In the genomic region with DNA sequence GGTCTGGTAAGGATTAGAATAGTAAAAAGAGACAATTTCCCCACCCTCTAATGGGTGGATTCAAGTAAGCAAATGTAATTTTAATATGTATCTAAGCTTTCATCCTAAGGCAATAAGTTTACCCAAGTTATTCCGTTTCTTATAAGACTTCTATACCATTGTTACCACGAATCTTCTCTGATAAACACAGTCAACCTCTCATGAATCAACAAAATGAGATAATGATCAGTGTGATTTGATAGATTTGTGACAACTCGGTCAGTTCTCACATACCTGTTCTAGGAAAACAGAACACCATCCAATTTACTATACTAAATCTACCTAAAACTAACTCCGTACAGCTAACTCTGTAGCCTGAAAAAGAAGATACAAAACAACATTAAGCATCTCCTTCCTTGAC, we compare ENCODE assay signal across 6 cellular contexts.
"Had no signal": no experiment of that assay in that cellular context is flagged by ENCODE, and none has a peak within 500 bp of the region (broad histone marks: within the 10 kb centered on the region; RNA-seq: fewer than 3 reads in every experiment).

No MANE protein-coding gene starts in this region.

- H3K27ac ChIP-seq: HL-60 had no signal

- H3K4me1 Mint-ChIP-seq: IgD-negative memory B cell had no signal

- DNase-seq: IMR-90, KBM-7, KG1 had no signal

- H3K27ac Mint-ChIP-seq: IgD-negative memory B cell had no signal

- H3K4me3 Mint-ChIP-seq: IgD-negative memory B cell had no signal

- H3K36me3 Mint-ChIP-seq: IgD-negative memory B cell had no signal

- H3K4me3 ChIP-seq: K562 had no signal
